ENCODE assay signal across 1 cellular context in the genomic region with DNA sequence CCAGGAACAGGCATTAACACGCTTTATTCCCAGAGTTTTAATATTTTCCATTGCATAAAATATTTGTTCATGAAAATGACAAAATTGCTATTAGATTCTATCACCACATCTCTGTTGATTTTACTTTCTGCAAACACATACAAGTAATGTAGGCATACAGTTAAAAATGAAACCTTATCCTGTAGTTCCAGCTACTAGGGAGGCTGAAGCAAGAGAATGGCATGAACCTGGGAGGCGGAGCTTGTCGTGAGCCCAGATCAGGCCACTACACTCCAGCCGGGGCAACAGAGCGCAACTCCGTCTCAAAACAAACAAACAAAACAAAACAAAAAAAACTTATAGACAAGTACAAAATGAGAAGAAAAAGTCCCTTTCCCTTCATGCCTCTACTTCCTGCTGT. TPM values are rescaled to one million over a fixed set of nuclear protein-coding genes. Genes with fewer than 3 reads are reported as not detected.
"Had no signal": no experiment of that assay in that cellular context is flagged by ENCODE, and none has a peak within 500 bp of the region (broad histone marks: within the 10 kb centered on the region; RNA-seq: fewer than 3 reads in every experiment).

No MANE protein-coding gene starts in this region.

RNA-seq across cellular contexts. Expression of a gene that starts 38.0 kb away (rescaled TPM):
- total RNA-seq: SK-MEL-5 had no signal
